ENCODE assay signal across 8 cellular contexts in genomic region chr1:8712413-8713229, GRCh38.
DNase-seq lines count a peak whose midpoint lies in the region; ATAC-seq and TF ChIP-seq lines count a peak whose summit lies in the region.

No MANE protein-coding gene starts in this region.

- TF ChIP-seq CTCF in mesothelial cell of epicardium (IDR thresholded peaks at IDR 0.05; ENCODE audit: unreplicated experiment) (no peak), uterus (IDR thresholded peaks at IDR 0.05) (no peak)

- H3K4me3 Mint-ChIP-seq in mesothelial cell of epicardium, result peak overlapping the region; percentile 7

- H3K36me3 ChIP-seq in uterus, result no peaks in the 10 kb centered on the region

- H3K4me1 ChIP-seq in uterus, result peaks cover 0 to 5% of the 10 kb centered on the region in 2 donors

- intact Hi-C loops in uterus (cut with DNase I; ENCODE audit: low total_unique reads), result no loop called here

- no peak for TF ChIP-seq POLR2A in uterus (IDR thresholded peaks at IDR 0.05)

- no peak overlapping the region for H3K4me3 ChIP-seq in uterus

- peaks cover 30% of the 10 kb centered on the region for H3K4me1 Mint-ChIP-seq in mesothelial cell of epicardium

- H3K9me3 Mint-ChIP-seq in mesothelial cell of epicardium, result peaks cover 3% of the 10 kb centered on the region

- DNase-seq in DMS53 treated with DMSO at 0.1 percent for 48 hours (lab: John Stamatoyannopoulos, UW; ENCODE audit: unreplicated experiment), result peak; percentile 87
- peak; percentile 91 for DNase-seq in M059J (ENCODE audit: low read depth)
- DNase-seq in RPMI8226, result peak; percentile 76
- peak; percentile 97 for DNase-seq in dermis blood vessel endothelial cell
- DNase-seq in mesothelial cell of epicardium (ENCODE audit: low spot score in 2 of 2, unreplicated experiment in 2 of 2), result no peak
- no peak for DNase-seq in uterus
- no peak for DNase-seq in activated T-cell treated with anti-CD3 and anti-CD28 coated beads, Interleukin-2, amount 50 U/mL, for 1 hour

- H3K36me3 Mint-ChIP-seq in mesothelial cell of epicardium, result peaks cover 2% of the 10 kb centered on the region

- peak overlapping the region; percentile 84 for H3K27ac Mint-ChIP-seq in mesothelial cell of epicardium

- no peaks in the 10 kb centered on the region for H3K27me3 Mint-ChIP-seq in mesothelial cell of epicardium (ENCODE audit: low read depth)

- H3K9me3 ChIP-seq in uterus, result no peaks in the 10 kb centered on the region

- peak overlapping the region; percentile 65 to 80 for H3K27ac ChIP-seq in uterus

- no peaks in the 10 kb centered on the region for H3K27me3 ChIP-seq in uterus

- ATAC-seq in GM18517 (IDR thresholded peaks at IDR 0.05; ENCODE audit: unreplicated experiment), result no peak

Comparison
In these comparisons a context has a peak if more than half of its experiments do, and no peak if none do; other contexts are left out.
1. DNase-seq: peak in DMS53 treated with DMSO at 0.1 percent for 48 hours (single experiment), M059J (single experiment), RPMI8226 (single experiment) and dermis blood vessel endothelial cell (single experiment); none in mesothelial cell of epicardium (0 of 2), uterus (0 of 2) and activated T-cell treated with anti-CD3 and anti-CD28 coated beads, Interleukin-2, amount 50 U/mL, for 1 hour (single experiment).